In the genomic region with DNA sequence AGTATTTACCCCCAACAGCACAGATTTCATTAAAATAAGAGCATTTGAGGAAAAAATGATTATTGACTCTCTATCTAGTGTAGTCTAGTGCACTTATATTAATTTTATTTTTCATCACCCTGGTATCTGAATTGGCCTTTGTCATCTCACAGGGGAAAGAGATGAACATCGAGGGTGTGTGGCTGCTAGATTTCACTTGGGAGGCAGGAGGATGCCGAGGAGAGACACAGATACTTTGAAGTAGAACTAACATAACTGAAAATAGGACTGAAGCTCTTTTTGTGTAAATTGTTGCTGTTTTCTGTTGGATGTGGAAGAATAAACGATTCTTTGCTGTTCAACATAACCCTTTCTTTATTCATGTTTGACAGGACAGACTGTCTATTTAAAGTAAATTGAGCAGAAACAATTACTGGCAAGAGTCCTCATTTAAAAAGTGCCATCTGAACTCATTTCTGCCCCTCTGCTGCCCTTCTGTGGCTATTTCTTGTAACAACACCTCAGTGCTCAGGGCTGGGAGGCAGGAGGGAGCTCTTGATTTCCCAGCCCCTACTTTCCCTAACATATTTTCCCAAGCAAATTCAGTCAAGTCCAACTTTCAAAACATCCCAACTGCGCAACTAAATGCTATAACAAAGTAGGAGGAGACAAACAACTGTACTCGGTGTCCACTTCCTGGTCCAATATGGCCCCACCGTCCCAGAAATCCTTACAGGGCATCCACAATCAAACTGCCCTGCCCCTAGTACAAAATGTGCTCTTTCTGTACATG, we compare ENCODE assay signal across 8 cellular contexts. TPM values are rescaled to one million over a fixed set of nuclear protein-coding genes. Genes with fewer than 3 reads are reported as not detected.
A peak's percentile ranks its signal among the peaks of the same experiment; 100 is the strongest.
DNase-seq lines count a peak whose midpoint lies in the region; ATAC-seq and TF ChIP-seq lines count a peak whose summit lies in the region.

No MANE protein-coding gene starts in this region.

- H2AFZ ChIP-seq in neural cell (ENCODE audit: low read depth, low read length) = no peak overlapping the region

- H3K4me3 ChIP-seq in H7 (ENCODE audit: insufficient read depth, low read depth, low read length) = no peak overlapping the region
- no peak overlapping the region for H3K4me3 ChIP-seq in fibroblast of pulmonary artery (replicated peaks; ENCODE audit: low read depth, low read length)
- no peak overlapping the region for H3K4me3 ChIP-seq in neural cell (ENCODE audit: low read length)

- H3K9ac ChIP-seq in neural cell (ENCODE audit: low read length) = no peak overlapping the region

- H3F3A ChIP-seq in neural cell (ENCODE audit: insufficient read depth, low read length, poor library complexity, severe bottlenecking) = no peaks in the 10 kb centered on the region

- H3K79me2 ChIP-seq in neural cell (replicated peaks; ENCODE audit: insufficient read depth, low read length) = no peaks in the 10 kb centered on the region

- H3K36me3 ChIP-seq in H7 (replicated peaks; ENCODE audit: control insufficient read depth, insufficient read depth, low read length) (no peaks in the 10 kb centered on the region; the same call in 1 of the 2 replicates), neural cell (ENCODE audit: insufficient read depth, low read length) (no peaks in the 10 kb centered on the region)

- ATAC-seq in HG03439 (IDR thresholded peaks at IDR 0.05; ENCODE audit: unreplicated experiment) = no peak

- no peak overlapping the region for H3K4me2 ChIP-seq in neural cell (ENCODE audit: low read length)

- H4K20me1 ChIP-seq in neural cell (ENCODE audit: insufficient read depth) = no peaks in the 10 kb centered on the region

- TF ChIP-seq CTCF in VCaP (conservative IDR thresholded peaks at IDR 0.05) = peak; percentile 80
- peak; percentile 74 for TF ChIP-seq CTCF in fibroblast of pulmonary artery (IDR thresholded peaks at IDR 0.05; ENCODE audit: low read length, missing control alignments)
- peak; percentile 94 for TF ChIP-seq CTCF in neural cell (IDR thresholded peaks at IDR 0.05; ENCODE audit: poor library complexity, severe bottlenecking)

- no peaks in the 10 kb centered on the region for H3K9me3 ChIP-seq in neural cell (ENCODE audit: low read length)

- H3K27me3 ChIP-seq in H7 (ENCODE audit: control insufficient read depth, insufficient read depth, low read length) (no peaks in the 10 kb centered on the region), neural cell (ENCODE audit: insufficient read depth, low read depth, low read length) (no peaks in the 10 kb centered on the region)

- DNase-seq in DMS114 treated with DMSO at 0.1 percent for 48 hours (lab: John Stamatoyannopoulos, UW; ENCODE audit: unreplicated experiment) (peak; percentile 83), H7 (peak; percentile 84), NCI-H2081 treated with DMSO at 0.1 percent for 48 hours (lab: John Stamatoyannopoulos, UW) (peak; percentile 60), fibroblast of pulmonary artery (ENCODE audit: low read depth) (peak; percentile 83), OCI-M2 (lab: John Stamatoyannopoulos, UW; ENCODE audit: unreplicated experiment) (no peak)

- no peaks in the 10 kb centered on the region for H3K9me2 ChIP-seq in neural cell (ENCODE audit: insufficient read depth, low read length)

- TF ChIP-seq EP300 in neural cell (conservative IDR thresholded peaks at IDR 0.05; ENCODE audit: poor library complexity, severe bottlenecking) = no peak

- TF ChIP-seq RAD21 in neural cell (conservative IDR thresholded peaks at IDR 0.05) = peak; percentile 96

- no peak overlapping the region for H3K27ac ChIP-seq in VCaP
- H3K27ac ChIP-seq in neural cell (ENCODE audit: low read length) = no peak overlapping the region

TF ChIP-seq in neural cell, 6 proteins besides CTCF, POLR2A, EP300 and RAD21:
- TF ChIP-seq TAF1 (IDR thresholded peaks at IDR 0.05; ENCODE audit: low read depth) (no peak), POLR2AphosphoS5 (IDR thresholded peaks at IDR 0.05) (no peak), SMC3 (conservative IDR thresholded peaks at IDR 0.05; ENCODE audit: poor library complexity) (peak; percentile 99), MXI1 (conservative IDR thresholded peaks at IDR 0.05; ENCODE audit: poor library complexity, severe bottlenecking) (no peak), REST (IDR thresholded peaks at IDR 0.05; ENCODE audit: borderline replicate concordance) (no peak), EZH2 (IDR thresholded peaks at IDR 0.05; ENCODE audit: borderline replicate concordance, insufficient read depth, low read length, poor library complexity, severe bottlenecking) (no peak)

RNA-seq across cellular contexts. Expression of gene LYZL1, which starts 15.6 kb away (rescaled TPM):
- not detected in 2 replicates for total RNA-seq in H7 (2014; rRNA removed; shearing (Covaris generic))
- not detected in 2 replicates for polyA plus RNA-seq in neural cell
- polyA minus RNA-seq in neural cell = not detected in 2 replicates
